Comparison of ENCODE assay signal across 8 cellular contexts in the genomic region with DNA sequence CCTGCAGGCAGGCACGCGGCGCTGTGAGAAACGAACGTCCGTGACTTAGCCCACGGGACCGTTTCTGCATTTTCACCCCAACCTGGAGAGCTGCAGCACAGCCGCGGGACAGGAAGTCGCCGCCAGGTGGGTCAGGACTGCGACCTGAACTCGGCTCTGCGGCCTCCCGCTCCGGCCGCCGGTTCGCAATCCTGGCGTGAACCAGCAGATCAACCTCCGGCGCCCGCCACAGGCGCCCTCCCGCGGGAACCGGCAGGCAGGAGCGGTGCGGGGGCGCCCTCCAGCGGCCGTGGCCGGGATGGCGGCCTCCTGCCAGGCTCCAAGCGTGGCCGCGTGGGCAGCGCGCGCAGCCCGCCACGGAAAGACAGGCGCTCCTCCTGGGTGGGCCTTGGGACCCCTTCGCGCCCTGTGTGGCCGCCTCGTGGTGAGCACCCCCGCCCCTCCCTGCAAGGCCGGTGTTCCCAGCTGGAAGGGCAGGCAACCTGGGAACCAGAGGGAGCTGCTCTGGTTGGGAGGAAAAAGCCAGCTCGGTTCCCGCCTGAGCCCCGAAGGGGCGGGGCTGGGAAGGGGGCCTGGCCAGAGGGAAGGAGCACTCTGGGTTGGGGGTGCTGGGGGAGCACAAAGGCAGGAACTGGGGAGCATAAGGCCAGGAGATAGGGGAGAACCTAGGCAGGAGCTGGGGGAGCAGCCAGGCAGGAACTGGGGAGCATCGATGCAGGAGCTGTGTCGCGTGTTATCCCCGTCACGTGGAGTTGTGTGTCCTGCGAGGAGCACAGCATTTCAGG. TPM values are rescaled to one million over a fixed set of nuclear protein-coding genes. Genes with fewer than 3 reads are reported as not detected.
DNase-seq lines count a peak whose midpoint lies in the region; ATAC-seq, FAIRE-seq and TF ChIP-seq lines count a peak whose summit lies in the region.

No MANE protein-coding gene starts in this region.

- H3K27me3 Mint-ChIP-seq in activated CD4-positive, alpha-beta T cell treated with anti-CD3 and anti-CD28 coated beads, Interleukin-2, amount 10 ng/mL, durations not matched to agents 24 days and 14 days: peaks cover 29% of the 10 kb centered on the region
- H3K27me3 Mint-ChIP-seq in dendritic cell treated with granulocyte-macrophage colony-stimulating factor and Interleukin-4, amounts not matched to agents 40 ng/mL and 50 ng/mL, for 4 days: peaks cover 55% of the 10 kb centered on the region

- peak overlapping the region; percentile 37 for H3K4me3 Mint-ChIP-seq in activated CD4-positive, alpha-beta T cell treated with anti-CD3 and anti-CD28 coated beads, Interleukin-2, amount 10 ng/mL, durations not matched to agents 24 days and 14 days
- H3K4me3 Mint-ChIP-seq in dendritic cell treated with granulocyte-macrophage colony-stimulating factor and Interleukin-4, amounts not matched to agents 40 ng/mL and 50 ng/mL, for 4 days: peak overlapping the region; percentile 51

- peaks cover 62% of the 10 kb centered on the region for H3K4me1 ChIP-seq in HepG2 (ENCODE audit: insufficient read depth, low read length)

- no peaks in the 10 kb centered on the region for H3K9me3 Mint-ChIP-seq in activated CD4-positive, alpha-beta T cell treated with anti-CD3 and anti-CD28 coated beads, Interleukin-2, amount 10 ng/mL, durations not matched to agents 24 days and 14 days
- H3K9me3 Mint-ChIP-seq in dendritic cell treated with granulocyte-macrophage colony-stimulating factor and Interleukin-4, amounts not matched to agents 40 ng/mL and 50 ng/mL, for 4 days: no peaks in the 10 kb centered on the region

- in situ Hi-C loops in HepG2 (cut with HindIII; ENCODE audit: extremely low pct_ligation_motif_present, low pct_unique_long_range_greater_than_20kb): loop anchor here (5.0 kb wide), 2 partner anchors 182 to 227 kb away; no protein-coding TSS in a partner anchor

- CTCF ChIA-PET in HepG2 (lab: Yijun Ruan, JAX; ENCODE audit: low intra/inter-chr PET ratio, low total read pairs): interaction anchor here (1.2 to 1.5 kb wide), 5 partner anchors 44 to 231 kb away, joined by 6 to 17 read pairs (median 6); no protein-coding TSS in a partner anchor

- FAIRE-seq in HepG2 (lab: Jason Lieb, UNC): peak; percentile 63

- peak overlapping the region; percentile 72 for H3K4me2 ChIP-seq in HepG2 (ENCODE audit: low read depth, low read length)

- no peaks in the 10 kb centered on the region for H3K36me3 ChIP-seq in HepG2 (replicated peaks in 1 of 2; ENCODE audit: control insufficient read depth in 1 of 2, insufficient read depth in 2 of 2, low read length in 2 of 2)

- 16% methylated on average over 21 of the region's 60 CpGs for WGBS in HepG2 (ENCODE audit: low lambda C conversion rate)

- ATAC-seq in HG03280 (IDR thresholded peaks at IDR 0.05; ENCODE audit: unreplicated experiment): peak; percentile 71
- peak; percentile 73 for ATAC-seq in HepG2

- H3K4me3 ChIP-seq in HepG2 (replicated peaks in 1 of 3; ENCODE audit: insufficient read depth in 1 of 3, low read depth in 2 of 3, low read length in 3 of 3): peak overlapping the region in 2 of 3 experiments; percentile 44 to 62; a peak in 3 of 6 replicates

- BruUV-seq in HepG2 (replicated peaks; lab: Mats Ljungman, UMichigan): no TSS peak

- intact Hi-C loops in activated CD4-positive, alpha-beta T cell treated with anti-CD3 and anti-CD28 coated beads, Interleukin-2, amount 10 ng/mL, durations not matched to agents 24 days and 14 days (cut with micrococcal nuclease): loop anchor here (1.0 to 5.0 kb wide), 4 partner anchors 28 to 231 kb away; partner anchors contain the start of genes ACTG1, BAHCC1 and SLC38A10
- intact Hi-C loops in dendritic cell treated with granulocyte-macrophage colony-stimulating factor and Interleukin-4, amounts not matched to agents 40 ng/mL and 50 ng/mL, for 4 days (cut with micrococcal nuclease): loop anchor here (1.0 to 5.0 kb wide), 2 partner anchors 82 to 229 kb away; no protein-coding TSS in a partner anchor
- intact Hi-C loops in HepG2 (cut with micrococcal nuclease; ENCODE audit: unreplicated experiment): loop anchor here (1.0 to 5.0 kb wide), 3 partner anchors 82 to 231 kb away; partner anchors contain the start of gene SLC38A10

- TF ChIP-seq RAD21 in HepG2 (CRISPR knock-in tag; IDR thresholded peaks at IDR 0.05): peak; percentile 100

- POLR2A ChIA-PET in HepG2 (lab: Yijun Ruan, JAX): interaction anchor here (0.6 to 1.6 kb wide), 10 partner anchors 24 to 246 kb away, joined by 3 to 6 read pairs (median 3); partner anchors contain the start of genes ACTG1 and TEPSIN

- H3K36me3 Mint-ChIP-seq in activated CD4-positive, alpha-beta T cell treated with anti-CD3 and anti-CD28 coated beads, Interleukin-2, amount 10 ng/mL, durations not matched to agents 24 days and 14 days (ENCODE audit: low read depth): no peaks in the 10 kb centered on the region
- no peaks in the 10 kb centered on the region for H3K36me3 Mint-ChIP-seq in dendritic cell treated with granulocyte-macrophage colony-stimulating factor and Interleukin-4, amounts not matched to agents 40 ng/mL and 50 ng/mL, for 4 days (ENCODE audit: low read depth)

- H4K20me1 ChIP-seq in HepG2 (ENCODE audit: insufficient read depth, low read length): no peaks in the 10 kb centered on the region

- peak; percentile 75 for DNase-seq in NK-92 treated with Interleukin-12 subunit alpha and Interleukin-12 subunit beta, amount 100 ng/mL, for 24 hours (lab: John Stamatoyannopoulos, UW)
- DNase-seq in NK-92 (lab: John Stamatoyannopoulos, UW; ENCODE audit: unreplicated experiment) (no peak), NCI-H460 (ENCODE audit: extremely low read depth, low read depth) (peak; percentile 74), HepG2 (ENCODE audit: low spot score) (peak; percentile 76)
- DNase-seq in activated CD4-positive, alpha-beta T cell treated with anti-CD3 and anti-CD28 coated beads, Interleukin-2, amount 10 ng/mL, durations not matched to agents 24 days and 14 days: peak; percentile 97
- DNase-seq in stimulated activated CD4-positive, alpha-beta T cell treated with anti-CD3 and anti-CD28 coated beads, Interleukin-2, amount 100 ng/mL, for 4 hours (ENCODE audit: low read depth): peak; percentile 83

- no peak for TF ChIP-seq POLR2A in HepG2 (IDR thresholded peaks at IDR 0.05; ENCODE audit: insufficient read depth in 1 of 2, low read depth in 2 of 2, low read length in 2 of 2)

- no peaks in the 10 kb centered on the region for H3K79me2 ChIP-seq in HepG2 (ENCODE audit: insufficient read depth, low read length)

- peaks cover 14% of the 10 kb centered on the region for H3K4me1 Mint-ChIP-seq in activated CD4-positive, alpha-beta T cell treated with anti-CD3 and anti-CD28 coated beads, Interleukin-2, amount 10 ng/mL, durations not matched to agents 24 days and 14 days
- H3K4me1 Mint-ChIP-seq in dendritic cell treated with granulocyte-macrophage colony-stimulating factor and Interleukin-4, amounts not matched to agents 40 ng/mL and 50 ng/mL, for 4 days (ENCODE audit: low read depth): peaks cover 35% of the 10 kb centered on the region

- H3K27ac Mint-ChIP-seq in activated CD4-positive, alpha-beta T cell treated with anti-CD3 and anti-CD28 coated beads, Interleukin-2, amount 10 ng/mL, durations not matched to agents 24 days and 14 days: no peak overlapping the region
- H3K27ac Mint-ChIP-seq in dendritic cell treated with granulocyte-macrophage colony-stimulating factor and Interleukin-4, amounts not matched to agents 40 ng/mL and 50 ng/mL, for 4 days: no peak overlapping the region

- H2AFZ ChIP-seq in HepG2 (ENCODE audit: low read length): no peak overlapping the region

- no peaks in the 10 kb centered on the region for H3K9me3 ChIP-seq in HepG2 (ENCODE audit: low read length)

- TF ChIP-seq EP300 in HepG2 (IDR thresholded peaks at IDR 0.05; ENCODE audit: low read depth in 2 of 2, low read length in 2 of 2): peak; percentile 46 to 67; a peak in 2 of 4 replicates
- TF ChIP-seq EP300 in HepG2 (CRISPR knock-in tag; IDR thresholded peaks at IDR 0.05; ENCODE audit: borderline replicate concordance): no peak

- peak overlapping the region; percentile 35 for H3K9ac ChIP-seq in HepG2 (ENCODE audit: insufficient read depth, low read depth, low read length)

- no peak overlapping the region for H3K27ac ChIP-seq in HepG2 (ENCODE audit: extremely low read length, insufficient read depth, low read length)

- TF ChIP-seq CTCF in HepG2 (CRISPR knock-in tag; IDR thresholded peaks at IDR 0.05): peak; percentile 95

- peaks cover 5 to 39% of the 10 kb centered on the region in 2 experiments; a peak in 4 of 5 replicates for H3K27me3 ChIP-seq in HepG2 (ENCODE audit: control insufficient read depth in 1 of 2, insufficient read depth in 2 of 2, low read length in 2 of 2)

RNA-seq across cellular contexts. Expression of gene ACTG1, which starts 28.2 kb away (rescaled TPM):
- 2,788 and 3,093 TPM in 2 replicates for total RNA-seq in NCI-H460 (2014; rRNA removed; shearing (Covaris generic))
- 1,299 and 1,423 TPM in 2 replicates for polyA plus RNA-seq in NCI-H460 (2014; cell fraction: nucleus; rRNA removed)
- total RNA-seq in activated CD4-positive, alpha-beta T cell treated with anti-CD3 and anti-CD28 coated beads, Interleukin-2, amount 10 ng/mL, durations not matched to agents 24 days and 14 days: 3,353 and 3,420 TPM in 2 replicates
- 973 and 1,028 TPM in 2 replicates for total RNA-seq in HepG2 (2016; rRNA removed; fragmentation: Illumina TruSeq; extraction: Trizol)
- 361 and 399 TPM in 2 replicates for total RNA-seq in HepG2 (2016; cell fraction: cytosol; rRNA removed; fragmentation: Illumina TruSeq; extraction: Trizol; ENCODE audit: low read depth)
- total RNA-seq in HepG2 (2016; cell fraction: insoluble cytoplasmic fraction; rRNA removed; fragmentation: Illumina TruSeq; extraction: Trizol): 848 and 989 TPM in 2 replicates
- 986 and 1,002 TPM in 2 replicates for total RNA-seq in HepG2 (2016; cell fraction: membrane; rRNA removed; fragmentation: Illumina TruSeq; extraction: Trizol)
- total RNA-seq in HepG2 (2016; cell fraction: nucleus; rRNA removed; fragmentation: Illumina TruSeq; extraction: Trizol): 479 and 519 TPM in 2 replicates
- polyA plus RNA-seq in HepG2 (2011; rRNA removed): 1,138 and 1,217 TPM in 2 replicates
- polyA plus RNA-seq in HepG2 (2011; cell fraction: cytosol; rRNA removed): 2,631 and 2,697 TPM in 2 replicates
- 3,693 and 3,967 TPM in 2 replicates for polyA plus RNA-seq in HepG2 (2011; cell fraction: nucleus; rRNA removed)
- 1,881 and 2,139 TPM in 2 replicates for polyA plus RNA-seq in HepG2 (2012)
- 598 and 619 TPM in 2 replicates for polyA plus RNA-seq in HepG2 (2016; cell fraction: cytosol; fragmentation: Illumina TruSeq; extraction: Trizol; ENCODE audit: low read depth)
- 1,358 and 1,713 TPM in 2 replicates for polyA plus RNA-seq in HepG2 (2016; cell fraction: insoluble cytoplasmic fraction; fragmentation: Illumina TruSeq; extraction: Trizol; ENCODE audit: low read depth)
- 1,224 and 1,364 TPM in 2 replicates for polyA plus RNA-seq in HepG2 (2016; cell fraction: membrane; fragmentation: Illumina TruSeq; extraction: Trizol; ENCODE audit: low read depth)
- polyA plus RNA-seq in HepG2 (2016; cell fraction: nucleus; fragmentation: Illumina TruSeq; extraction: Trizol; ENCODE audit: insufficient read depth, low read depth): 1,038 and 1,070 TPM in 2 replicates
- polyA minus RNA-seq in HepG2 (2011; rRNA and poly(A)+ RNA removed; ENCODE audit: low replicate concordance): 750 and 1,581 TPM in 2 replicates
- 1,072 and 1,192 TPM in 2 replicates for polyA minus RNA-seq in HepG2 (2011; cell fraction: cytosol; rRNA and poly(A)+ RNA removed)
- 609 and 760 TPM in 2 replicates for polyA minus RNA-seq in HepG2 (2011; cell fraction: nucleus; rRNA and poly(A)+ RNA removed)

RNA-seq across cellular contexts. Expression of gene FSCN2, which starts 43.8 kb away (rescaled TPM):
- total RNA-seq in NCI-H460 (2014; rRNA removed; shearing (Covaris generic)): 0.46 and 0.62 TPM in 2 replicates
- 0.72 and 1.1 TPM in 2 replicates for polyA plus RNA-seq in NCI-H460 (2014; cell fraction: nucleus; rRNA removed)
- total RNA-seq in activated CD4-positive, alpha-beta T cell treated with anti-CD3 and anti-CD28 coated beads, Interleukin-2, amount 10 ng/mL, durations not matched to agents 24 days and 14 days: 0.26 and 0.51 TPM in 2 replicates
- not detected in 2 replicates for total RNA-seq in HepG2 (2016; rRNA removed; fragmentation: Illumina TruSeq; extraction: Trizol)
- total RNA-seq in HepG2 (2016; cell fraction: cytosol; rRNA removed; fragmentation: Illumina TruSeq; extraction: Trizol; ENCODE audit: low read depth): not detected in 2 replicates
- total RNA-seq in HepG2 (2016; cell fraction: insoluble cytoplasmic fraction; rRNA removed; fragmentation: Illumina TruSeq; extraction: Trizol): not detected in 2 replicates
- total RNA-seq in HepG2 (2016; cell fraction: membrane; rRNA removed; fragmentation: Illumina TruSeq; extraction: Trizol): not detected in 2 replicates
- total RNA-seq in HepG2 (2016; cell fraction: nucleus; rRNA removed; fragmentation: Illumina TruSeq; extraction: Trizol): not detected in 2 replicates
- polyA plus RNA-seq in HepG2 (2011; rRNA removed): 0.09 and 0.31 TPM in 2 replicates
- polyA plus RNA-seq in HepG2 (2011; cell fraction: cytosol; rRNA removed): 0.17 TPM in 2 replicates
- 2.2 and 2.8 TPM in 2 replicates for polyA plus RNA-seq in HepG2 (2011; cell fraction: nucleus; rRNA removed)
- 0.11 and 0.17 TPM in 2 replicates for polyA plus RNA-seq in HepG2 (2012)
- polyA plus RNA-seq in HepG2 (2016; cell fraction: cytosol; fragmentation: Illumina TruSeq; extraction: Trizol; ENCODE audit: low read depth): not detected in 2 replicates
- not detected in 2 replicates for polyA plus RNA-seq in HepG2 (2016; cell fraction: insoluble cytoplasmic fraction; fragmentation: Illumina TruSeq; extraction: Trizol; ENCODE audit: low read depth)
- not detected in 2 replicates for polyA plus RNA-seq in HepG2 (2016; cell fraction: membrane; fragmentation: Illumina TruSeq; extraction: Trizol; ENCODE audit: low read depth)
- polyA plus RNA-seq in HepG2 (2016; cell fraction: nucleus; fragmentation: Illumina TruSeq; extraction: Trizol; ENCODE audit: insufficient read depth, low read depth): not detected in 2 replicates
- polyA minus RNA-seq in HepG2 (2011; rRNA and poly(A)+ RNA removed; ENCODE audit: low replicate concordance): 1.5 and 1.9 TPM in 2 replicates
- not detected in 2 replicates for polyA minus RNA-seq in HepG2 (2011; cell fraction: cytosol; rRNA and poly(A)+ RNA removed)
- 0.75 and 0.77 TPM in 2 replicates for polyA minus RNA-seq in HepG2 (2011; cell fraction: nucleus; rRNA and poly(A)+ RNA removed)
